1 cellular context compared by ENCODE assay signal in the genomic region with DNA sequence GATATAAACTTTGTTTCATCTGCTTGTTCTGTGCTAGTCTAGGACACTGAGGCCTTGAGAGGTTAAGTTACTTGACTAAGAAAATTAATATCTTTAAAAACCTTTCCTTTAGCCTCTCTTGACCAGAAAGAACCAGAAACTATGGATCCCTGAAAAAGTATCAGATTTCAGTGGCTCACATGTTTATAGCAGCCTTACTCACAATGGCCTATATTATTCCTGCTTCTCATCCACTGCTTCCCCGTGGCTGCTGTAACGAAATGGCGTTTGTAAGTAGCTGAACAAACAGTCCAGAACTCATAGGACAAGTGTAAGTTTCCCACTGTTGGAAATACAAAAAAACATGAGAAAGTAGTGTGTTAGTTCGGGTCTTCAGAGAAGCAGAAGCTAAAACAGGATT.
A peak's percentile ranks its signal among the peaks of the same experiment; 100 is the strongest.
TF ChIP-seq lines count a peak whose summit lies in the region.

No MANE protein-coding gene starts in this region.

TF ChIP-seq in HepG2, 621 proteins besides CTCF, POLR2A, EP300 and RAD21 (continued from another document):
- TF ChIP-seq, protein P1, sequence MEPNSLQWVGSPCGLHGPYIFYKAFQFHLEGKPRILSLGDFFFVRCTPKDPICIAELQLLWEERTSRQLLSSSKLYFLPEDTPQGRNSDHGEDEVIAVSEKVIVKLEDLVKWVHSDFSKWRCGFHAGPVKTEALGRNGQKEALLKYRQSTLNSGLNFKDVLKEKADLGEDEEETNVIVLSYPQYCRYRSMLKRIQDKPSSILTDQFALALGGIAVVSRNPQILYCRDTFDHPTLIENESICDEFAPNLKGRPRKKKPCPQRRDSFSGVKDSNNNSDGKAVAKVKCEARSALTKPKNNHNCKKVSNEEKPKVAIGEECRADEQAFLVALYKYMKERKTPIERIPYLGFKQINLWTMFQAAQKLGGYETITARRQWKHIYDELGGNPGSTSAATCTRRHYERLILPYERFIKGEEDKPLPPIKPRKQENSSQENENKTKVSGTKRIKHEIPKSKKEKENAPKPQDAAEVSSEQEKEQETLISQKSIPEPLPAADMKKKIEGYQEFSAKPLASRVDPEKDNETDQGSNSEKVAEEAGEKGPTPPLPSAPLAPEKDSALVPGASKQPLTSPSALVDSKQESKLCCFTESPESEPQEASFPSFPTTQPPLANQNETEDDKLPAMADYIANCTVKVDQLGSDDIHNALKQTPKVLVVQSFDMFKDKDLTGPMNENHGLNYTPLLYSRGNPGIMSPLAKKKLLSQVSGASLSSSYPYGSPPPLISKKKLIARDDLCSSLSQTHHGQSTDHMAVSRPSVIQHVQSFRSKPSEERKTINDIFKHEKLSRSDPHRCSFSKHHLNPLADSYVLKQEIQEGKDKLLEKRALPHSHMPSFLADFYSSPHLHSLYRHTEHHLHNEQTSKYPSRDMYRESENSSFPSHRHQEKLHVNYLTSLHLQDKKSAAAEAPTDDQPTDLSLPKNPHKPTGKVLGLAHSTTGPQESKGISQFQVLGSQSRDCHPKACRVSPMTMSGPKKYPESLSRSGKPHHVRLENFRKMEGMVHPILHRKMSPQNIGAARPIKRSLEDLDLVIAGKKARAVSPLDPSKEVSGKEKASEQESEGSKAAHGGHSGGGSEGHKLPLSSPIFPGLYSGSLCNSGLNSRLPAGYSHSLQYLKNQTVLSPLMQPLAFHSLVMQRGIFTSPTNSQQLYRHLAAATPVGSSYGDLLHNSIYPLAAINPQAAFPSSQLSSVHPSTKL (CRISPR knock-in tag; IDR thresholded peaks at IDR 0.05), result peak; percentile 26; the same call in 1 of the 2 replicates
- TF ChIP-seq TOPORS (CRISPR knock-in tag; IDR thresholded peaks at IDR 0.05), result no peak
- peak; percentile 94 for TF ChIP-seq SIX1 (CRISPR knock-in tag; IDR thresholded peaks at IDR 0.05; ENCODE audit: borderline replicate concordance)
- TF ChIP-seq ZNF12 (CRISPR knock-in tag; IDR thresholded peaks at IDR 0.05), result peak; percentile 87; the same call in 1 of the 2 replicates
- no peak for TF ChIP-seq PAX8 (CRISPR knock-in tag; IDR thresholded peaks at IDR 0.05; ENCODE audit: borderline replicate concordance)
- peak; percentile 77; the same call in 1 of the 2 replicates for TF ChIP-seq SIX4 (CRISPR knock-in tag; IDR thresholded peaks at IDR 0.05)
- TF ChIP-seq, protein P2, sequence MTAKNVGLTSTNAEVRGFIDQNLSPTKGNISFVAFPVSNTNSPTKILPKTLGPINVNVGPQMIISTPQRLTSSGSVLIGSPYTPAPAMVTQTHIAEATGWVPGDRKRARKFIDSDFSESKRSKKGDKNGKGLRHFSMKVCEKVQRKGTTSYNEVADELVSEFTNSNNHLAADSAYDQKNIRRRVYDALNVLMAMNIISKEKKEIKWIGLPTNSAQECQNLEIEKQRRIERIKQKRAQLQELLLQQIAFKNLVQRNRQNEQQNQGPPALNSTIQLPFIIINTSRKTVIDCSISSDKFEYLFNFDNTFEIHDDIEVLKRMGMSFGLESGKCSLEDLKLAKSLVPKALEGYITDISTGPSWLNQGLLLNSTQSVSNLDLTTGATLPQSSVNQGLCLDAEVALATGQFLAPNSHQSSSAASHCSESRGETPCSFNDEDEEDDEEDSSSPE (CRISPR knock-in tag; IDR thresholded peaks at IDR 0.05), result no peak
- TF ChIP-seq GTF2F1 (IDR thresholded peaks at IDR 0.05; ENCODE audit: low read length), result no peak
- TF ChIP-seq ISX (CRISPR knock-in tag; conservative IDR thresholded peaks at IDR 0.05), result no peak
- no peak for TF ChIP-seq KLF13 (CRISPR knock-in tag; IDR thresholded peaks at IDR 0.05)
- 0 out of 2 replicates have a peak, but pooled peaks have one; percentile 17 for TF ChIP-seq SAP130 (CRISPR knock-in tag; IDR thresholded peaks at IDR 0.05; ENCODE audit: low read depth)
- no peak for TF ChIP-seq ZNF235 (CRISPR knock-in tag; IDR thresholded peaks at IDR 0.05; ENCODE audit: borderline replicate concordance)
- no peak for TF ChIP-seq FOXC1 (CRISPR knock-in tag; IDR thresholded peaks at IDR 0.05; ENCODE audit: borderline replicate concordance)
- TF ChIP-seq ZMYM2 (CRISPR knock-in tag; IDR thresholded peaks at IDR 0.05), result no peak
- TF ChIP-seq, protein P3, sequence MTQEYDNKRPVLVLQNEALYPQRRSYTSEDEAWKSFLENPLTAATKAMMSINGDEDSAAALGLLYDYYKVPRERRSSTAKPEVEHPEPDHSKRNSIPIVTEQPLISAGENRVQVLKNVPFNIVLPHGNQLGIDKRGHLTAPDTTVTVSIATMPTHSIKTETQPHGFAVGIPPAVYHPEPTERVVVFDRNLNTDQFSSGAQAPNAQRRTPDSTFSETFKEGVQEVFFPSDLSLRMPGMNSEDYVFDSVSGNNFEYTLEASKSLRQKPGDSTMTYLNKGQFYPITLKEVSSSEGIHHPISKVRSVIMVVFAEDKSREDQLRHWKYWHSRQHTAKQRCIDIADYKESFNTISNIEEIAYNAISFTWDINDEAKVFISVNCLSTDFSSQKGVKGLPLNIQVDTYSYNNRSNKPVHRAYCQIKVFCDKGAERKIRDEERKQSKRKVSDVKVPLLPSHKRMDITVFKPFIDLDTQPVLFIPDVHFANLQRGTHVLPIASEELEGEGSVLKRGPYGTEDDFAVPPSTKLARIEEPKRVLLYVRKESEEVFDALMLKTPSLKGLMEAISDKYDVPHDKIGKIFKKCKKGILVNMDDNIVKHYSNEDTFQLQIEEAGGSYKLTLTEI (CRISPR knock-in tag; conservative IDR thresholded peaks at IDR 0.05), result no peak
- no peak for TF ChIP-seq ZNF550 (CRISPR knock-in tag; IDR thresholded peaks at IDR 0.05; ENCODE audit: borderline replicate concordance)
- 0 out of 2 replicates have a peak, but pooled peaks have one; percentile 21 for TF ChIP-seq GATAD2A (CRISPR knock-in tag; IDR thresholded peaks at IDR 0.05)
